9 cellular contexts compared by ENCODE assay signal in genomic region chrX:52271212-52271611, GRCh38.
DNase-seq lines count a peak whose midpoint lies in the region; ATAC-seq and TF ChIP-seq lines count a peak whose summit lies in the region.
"Had no signal": no experiment of that assay in that cellular context is flagged by ENCODE, and none has a peak within 500 bp of the region (broad histone marks: within the 10 kb centered on the region; RNA-seq: fewer than 3 reads in every experiment).

No MANE protein-coding gene starts in this region.

- POLR2A ChIA-PET in GM10248 (lab: Yijun Ruan, JAX), result no interaction called here

- no peak overlapping the region for H3K14ac ChIP-seq in mesenchymal stem cell (ENCODE audit: low read length in 2 of 2)

- no peak overlapping the region for H4K8ac ChIP-seq in mesenchymal stem cell (ENCODE audit: low read length)

- no peak overlapping the region for H3K4ac ChIP-seq in mesenchymal stem cell (ENCODE audit: low read depth in 1 of 2, low read length in 2 of 2)

- no peak overlapping the region for H3K4me2 ChIP-seq in mesenchymal stem cell (ENCODE audit: low read length, poor library complexity, severe bottlenecking)

- H2BK120ac ChIP-seq in mesenchymal stem cell (ENCODE audit: low read depth, low read length), result no peak overlapping the region

- H2AK5ac ChIP-seq in mesenchymal stem cell (ENCODE audit: low read length, severe bottlenecking), result no peak overlapping the region

- H3K9ac ChIP-seq in mesenchymal stem cell (ENCODE audit: low read length), result no peak overlapping the region

- ATAC-seq in GM18909 (IDR thresholded peaks at IDR 0.05; ENCODE audit: poor library complexity, unreplicated experiment), result no peak
- ATAC-seq: natural killer cell had no signal

- H2BK5ac ChIP-seq in mesenchymal stem cell (ENCODE audit: low read depth, low read length, poor library complexity, severe bottlenecking), result no peak overlapping the region

- no peak overlapping the region for H2BK15ac ChIP-seq in mesenchymal stem cell (ENCODE audit: low read depth, poor library complexity, severe bottlenecking)

- H3K36me3 ChIP-seq in mesenchymal stem cell (ENCODE audit: control insufficient read depth in 1 of 2, insufficient read depth in 2 of 2, low read depth in 1 of 2, low read length in 2 of 2), result no peaks in the 10 kb centered on the region
- no peaks in the 10 kb centered on the region for H3K36me3 ChIP-seq in MG63

- H3K27me3 ChIP-seq in mesenchymal stem cell (ENCODE audit: control insufficient read depth in 1 of 2, insufficient read depth in 1 of 2, low read length in 2 of 2), result peaks cover 0 to 47% of the 10 kb centered on the region in 2 experiments
- H3K27me3 ChIP-seq in MG63, result no peaks in the 10 kb centered on the region

- H2BK12ac ChIP-seq in mesenchymal stem cell (ENCODE audit: low read length in 2 of 2), result no peak overlapping the region

- no peak overlapping the region for H2AFZ ChIP-seq in mesenchymal stem cell (ENCODE audit: low read depth, low read length)

- H3K9me3 ChIP-seq in mesenchymal stem cell (ENCODE audit: control insufficient read depth, low read length) (no peaks in the 10 kb centered on the region), MG63 (no peaks in the 10 kb centered on the region)

- no peaks in the 10 kb centered on the region for H3K4me1 ChIP-seq in mesenchymal stem cell (ENCODE audit: control insufficient read depth, insufficient read depth, low read depth, low read length)

- CTCF ChIA-PET in GM10248 (lab: Yijun Ruan, JAX), result no interaction called here

- DNase-seq in GM10248 (ENCODE audit: extremely low spot score) (no peak), Kasumi-1 (lab: John Stamatoyannopoulos, UW) (peak; percentile 2 to 11), astrocyte of the spinal cord (ENCODE audit: low read depth, low spot score) (no peak), mesenchymal stem cell (peak; percentile 29), MG63 (no peak), GM03348 (ENCODE audit: low spot score) (no peak), amniotic stem cell (lab: John Stamatoyannopoulos, UW) (no peak)
- DNase-seq: natural killer cell had no signal

- 55% methylated on average over 2 of the region's 2 CpGs for WGBS in mesenchymal stem cell

- H3K4me3 ChIP-seq in astrocyte of the spinal cord (ENCODE audit: low read depth, low read length) (no peak overlapping the region), mesenchymal stem cell (ENCODE audit: insufficient read depth in 1 of 2, low read depth in 1 of 2, low read length in 2 of 2) (no peak overlapping the region), MG63 (no peak overlapping the region)

- H3K79me1 ChIP-seq in mesenchymal stem cell (replicated peaks; ENCODE audit: low read length, poor library complexity, severe bottlenecking), result no peaks in the 10 kb centered on the region

- TF ChIP-seq CTCF in GM10248 (IDR thresholded peaks at IDR 0.05; ENCODE audit: control extremely low read depth, extremely low read depth, low read depth, missing control alignments) (peak; percentile 26), astrocyte of the spinal cord (IDR thresholded peaks at IDR 0.05; ENCODE audit: low read depth, low read length) (peak; percentile 37)

- no peak overlapping the region for H3K18ac ChIP-seq in mesenchymal stem cell (ENCODE audit: low read depth in 1 of 2, low read length in 2 of 2)

- in situ Hi-C loops in astrocyte of the spinal cord (cut with HindIII; ENCODE audit: low sequenced_read_pairs), result no loop called here

- H4K91ac ChIP-seq in mesenchymal stem cell (ENCODE audit: low read length), result no peak overlapping the region

- no peak overlapping the region for H3K23ac ChIP-seq in mesenchymal stem cell (ENCODE audit: low read length in 2 of 2)

- H3K27ac ChIP-seq in mesenchymal stem cell (ENCODE audit: low read length, poor library complexity, severe bottlenecking), result no peak overlapping the region

Comparison
In these comparisons a context has a peak if more than half of its experiments do, and no peak if none do; other contexts are left out.
1. DNase-seq: peak in Kasumi-1 (2 of 2) and mesenchymal stem cell (single experiment); none in GM10248 (single experiment), astrocyte of the spinal cord (single experiment), MG63 (single experiment), GM03348 (single experiment) and amniotic stem cell (single experiment).